ENCODE assay signal across 28 cellular contexts in the genomic region with DNA sequence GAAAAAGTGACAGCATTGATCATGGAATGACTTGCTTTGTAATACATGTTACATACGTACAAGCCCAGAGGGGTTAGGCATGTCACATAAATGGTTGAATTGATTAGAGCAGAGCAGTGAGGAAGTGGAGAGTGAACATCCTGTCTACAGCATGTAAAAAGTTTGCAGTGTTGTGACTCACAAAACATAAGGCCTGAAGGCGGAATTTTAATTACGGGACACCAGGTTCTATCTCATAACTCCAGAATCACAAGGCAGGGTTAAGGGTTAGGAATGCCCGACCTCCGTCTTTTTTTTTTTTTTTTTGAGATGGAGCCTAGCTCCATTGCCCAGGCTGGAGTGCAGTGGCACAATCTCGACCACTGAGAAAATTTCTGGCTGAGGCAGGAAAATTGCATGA.
"Had no signal": no experiment of that assay in that cellular context is flagged by ENCODE, and none has a peak within 500 bp of the region (broad histone marks: within the 10 kb centered on the region; RNA-seq: fewer than 3 reads in every experiment).

No MANE protein-coding gene starts in this region.

- H3K36me3 ChIP-seq: colonic mucosa, esophagus muscularis mucosa, esophagus squamous epithelium, gastrocnemius medialis, gastroesophageal sphincter, heart left ventricle, heart right ventricle had no signal

- H3K9me3 ChIP-seq: colonic mucosa, esophagus muscularis mucosa, esophagus squamous epithelium, gastrocnemius medialis, gastroesophageal sphincter, heart left ventricle had no signal

- H3K27ac ChIP-seq: colonic mucosa, coronary artery, dorsolateral prefrontal cortex, epithelial cell of prostate, esophagus muscularis mucosa, esophagus squamous epithelium, foreskin keratinocyte, gastrocnemius medialis, gastroesophageal sphincter, heart left ventricle, heart right ventricle had no signal

- H3K4me3 ChIP-seq: colonic mucosa, coronary artery, dorsolateral prefrontal cortex, esophagus muscularis mucosa, esophagus squamous epithelium, gastrocnemius medialis, gastroesophageal sphincter, heart left ventricle, heart right ventricle had no signal

- FAIRE-seq: colon, endometrium, endothelial cell of umbilical vein, frontal cortex had no signal

- DNase-seq: colonic mucosa; cortex of kidney; dermis blood vessel endothelial cell; dorsolateral prefrontal cortex; effector CD4-positive, alpha-beta T cell; effector CD8-positive, alpha-beta T cell; effector memory CD4-positive, alpha-beta T cell; effector memory CD8-positive, alpha-beta T cell; endodermal cell; erythroblast; esophagus squamous epithelium; foreskin fibroblast; foreskin keratinocyte; foreskin melanocyte; gastrocnemius medialis; glutamatergic neuron; head of caudate nucleus; heart left ventricle; heart right ventricle had no signal

- H3K27me3 ChIP-seq: colonic mucosa, esophagus squamous epithelium, foreskin keratinocyte, gastrocnemius medialis, heart left ventricle had no signal

- H3K4me1 ChIP-seq: colonic mucosa, esophagus muscularis mucosa, esophagus squamous epithelium, foreskin keratinocyte, gastrocnemius medialis, gastroesophageal sphincter, heart left ventricle, heart right ventricle had no signal

- ATAC-seq: effector memory CD8-positive, alpha-beta T cell; esophagus mucosa; foreskin keratinocyte; gastrocnemius medialis; gastroesophageal sphincter; heart left ventricle; heart right ventricle had no signal
